10 cellular contexts compared by ENCODE assay signal in the genomic region with DNA sequence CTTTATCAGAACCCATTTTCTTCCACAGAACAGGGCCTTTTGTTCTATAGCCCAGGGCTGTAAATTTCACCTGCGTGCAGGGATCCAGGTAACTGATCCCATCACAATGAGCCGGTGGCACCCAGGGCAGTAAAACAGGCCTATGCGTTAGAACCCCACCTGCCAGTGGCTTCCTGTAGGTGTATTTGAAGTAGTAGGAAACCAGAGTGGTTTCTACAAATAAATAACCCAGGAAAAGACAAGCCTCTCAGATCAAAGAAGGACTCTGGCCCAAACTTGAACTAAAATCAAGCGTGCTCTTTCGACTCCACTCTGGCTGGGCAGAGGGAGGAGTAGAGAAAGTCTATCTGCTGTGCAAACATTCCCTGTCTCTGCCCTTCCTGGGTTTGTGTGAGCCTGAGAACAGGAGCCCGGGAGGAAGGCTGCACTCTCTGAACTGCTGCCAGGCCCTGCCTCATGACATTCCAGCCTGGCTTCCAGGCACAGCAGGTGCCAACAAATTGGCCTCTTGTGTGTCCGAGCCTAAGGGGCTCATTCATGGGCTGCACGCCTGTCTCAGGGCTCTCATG.
DNase-seq lines count a peak whose midpoint lies in the region; ATAC-seq and TF ChIP-seq lines count a peak whose summit lies in the region.
"Had no signal": no experiment of that assay in that cellular context is flagged by ENCODE, and none has a peak within 500 bp of the region (broad histone marks: within the 10 kb centered on the region; RNA-seq: fewer than 3 reads in every experiment).

No MANE protein-coding gene starts in this region.

- 60% methylated on average over 8 of the region's 8 CpGs for WGBS in SK-N-SH (ENCODE audit: low lambda C conversion rate)
- WGBS in upper lobe of left lung, 2 donors: 17 to 30% methylated on average over 5 to 8 of the region's 8 CpGs

- H3K27me3 ChIP-seq in SK-N-SH (ENCODE audit: insufficient read depth): no peaks in the 10 kb centered on the region
- no peaks in the 10 kb centered on the region for H3K27me3 ChIP-seq in upper lobe of left lung

- no peak overlapping the region for H3K4me2 ChIP-seq in SK-N-SH

- no peak overlapping the region for H3K9ac ChIP-seq in SK-N-SH

- H3F3A ChIP-seq in SK-N-SH (replicated peaks; ENCODE audit: insufficient read depth): no peaks in the 10 kb centered on the region

- no peak for TF ChIP-seq POLR2A in upper lobe of left lung (IDR thresholded peaks at IDR 0.05)

- H3K9me3 ChIP-seq in SK-N-SH (no peaks in the 10 kb centered on the region), upper lobe of left lung (no peaks in the 10 kb centered on the region)

- TF ChIP-seq EP300 in SK-N-SH (IDR thresholded peaks at IDR 0.05; ENCODE audit: borderline replicate concordance in 1 of 2, low read depth in 1 of 2, low read length in 1 of 2) (no peak), upper lobe of left lung (IDR thresholded peaks at IDR 0.05) (no peak)

- no peaks in the 10 kb centered on the region for H4K20me1 ChIP-seq in SK-N-SH (ENCODE audit: insufficient read depth)

- H3K36me3 ChIP-seq in SK-N-SH (replicated peaks in 1 of 2; ENCODE audit: control insufficient read depth in 1 of 2, insufficient read depth in 2 of 2, low read length in 1 of 2) (no peaks in the 10 kb centered on the region), upper lobe of left lung (no peaks in the 10 kb centered on the region)

- DNase-seq in SK-N-SH: no peak
- peak; percentile 62 for DNase-seq in SHP77 treated with DMSO at 0.1 percent for 48 hours (lab: John Stamatoyannopoulos, UW)
- DNase-seq in iPS-NIHi7 (ENCODE audit: extremely low spot score): peak; percentile 33
- DNase-seq in upper lobe of left lung: peak in 1 of 2 donors; percentile 69
- DNase-seq in COLO829 (ENCODE audit: low spot score): no peak
- no peak for DNase-seq in germinal center (ENCODE audit: low spot score)
- DNase-seq in effector CD4-positive, alpha-beta T cell: no peak
- DNase-seq: activated effector memory CD4-positive, alpha-beta T cell treated with Interleukin-2 at 50 U/mL for 16 hours; SIG-M5 had no signal

- POLR2A ChIA-PET in SK-N-SH (lab: Yijun Ruan, JAX): no interaction called here

- H3K4me3 ChIP-seq in SK-N-SH (ENCODE audit: low read depth in 2 of 2, low read length in 1 of 2): no peak overlapping the region
- no peak overlapping the region for H3K4me3 ChIP-seq in upper lobe of left lung

- ATAC-seq in SK-N-SH treated with all-trans-retinoic acid at 6 μM for 48 hours (peak; percentile 47), upper lobe of left lung (ENCODE audit: low FRiP score in 2 of 2) (peak; percentile 9 to 30)

- TF ChIP-seq CTCF in SK-N-SH (IDR thresholded peaks at IDR 0.05): no peak
- TF ChIP-seq CTCF in upper lobe of left lung (IDR thresholded peaks at IDR 0.05): no peak

- H3K4me1 ChIP-seq in SK-N-SH (ENCODE audit: control insufficient read depth in 1 of 2, insufficient read depth in 2 of 2, low read depth in 1 of 2, low read length in 1 of 2): peaks cover 0 to 7% of the 10 kb centered on the region in 2 experiments; a peak in 1 of 4 replicates
- H3K4me1 ChIP-seq in upper lobe of left lung: peaks cover 12 to 38% (median 26%) of the 10 kb centered on the region in 4 donors

- no peaks in the 10 kb centered on the region for H3K79me2 ChIP-seq in SK-N-SH (ENCODE audit: insufficient read depth)

- no peak for TF ChIP-seq RAD21 in SK-N-SH (IDR thresholded peaks at IDR 0.05; ENCODE audit: low read length)

- H3K9me2 ChIP-seq in SK-N-SH: no peaks in the 10 kb centered on the region

- CTCF ChIA-PET in SK-N-SH (lab: Yijun Ruan, JAX): interaction anchor here (0.8 to 4.4 kb wide), 5 partner anchors 16 to 289 kb away, joined by 3 to 24 read pairs (median 4); no protein-coding TSS in a partner anchor

- H3K27ac ChIP-seq in SK-N-SH (ENCODE audit: low read depth in 2 of 2, low read length in 1 of 2): no peak overlapping the region
- H3K27ac ChIP-seq in upper lobe of left lung: peak overlapping the region in 3 of 4 donors; percentile 43 to 64 (median 61)

- H2AFZ ChIP-seq in SK-N-SH (ENCODE audit: low read depth): no peak overlapping the region

TF ChIP-seq in SK-N-SH treated with all-trans-retinoic acid at 6 μM for 48 hours, 23 proteins besides CTCF, POLR2A, EP300 and RAD21 (continues in another document):
- TF ChIP-seq SNAI2 (CRISPR knock-in tag; IDR thresholded peaks at IDR 0.05) (no peak), ARNTL (CRISPR knock-in tag; IDR thresholded peaks at IDR 0.05; ENCODE audit: borderline replicate concordance, low read depth) (no peak), ZFP30 (CRISPR knock-in tag; IDR thresholded peaks at IDR 0.05) (no peak), BACH2 (CRISPR knock-in tag; IDR thresholded peaks at IDR 0.05; ENCODE audit: borderline replicate concordance) (no peak), TOX (CRISPR knock-in tag; IDR thresholded peaks at IDR 0.05; ENCODE audit: borderline replicate concordance) (no peak), ISL1 (CRISPR knock-in tag; IDR thresholded peaks at IDR 0.05) (no peak), PPARA (CRISPR knock-in tag; IDR thresholded peaks at IDR 0.05; ENCODE audit: borderline replicate concordance) (no peak), ZFP3 (CRISPR knock-in tag; IDR thresholded peaks at IDR 0.05) (no peak)
- TF ChIP-seq, protein P1, sequence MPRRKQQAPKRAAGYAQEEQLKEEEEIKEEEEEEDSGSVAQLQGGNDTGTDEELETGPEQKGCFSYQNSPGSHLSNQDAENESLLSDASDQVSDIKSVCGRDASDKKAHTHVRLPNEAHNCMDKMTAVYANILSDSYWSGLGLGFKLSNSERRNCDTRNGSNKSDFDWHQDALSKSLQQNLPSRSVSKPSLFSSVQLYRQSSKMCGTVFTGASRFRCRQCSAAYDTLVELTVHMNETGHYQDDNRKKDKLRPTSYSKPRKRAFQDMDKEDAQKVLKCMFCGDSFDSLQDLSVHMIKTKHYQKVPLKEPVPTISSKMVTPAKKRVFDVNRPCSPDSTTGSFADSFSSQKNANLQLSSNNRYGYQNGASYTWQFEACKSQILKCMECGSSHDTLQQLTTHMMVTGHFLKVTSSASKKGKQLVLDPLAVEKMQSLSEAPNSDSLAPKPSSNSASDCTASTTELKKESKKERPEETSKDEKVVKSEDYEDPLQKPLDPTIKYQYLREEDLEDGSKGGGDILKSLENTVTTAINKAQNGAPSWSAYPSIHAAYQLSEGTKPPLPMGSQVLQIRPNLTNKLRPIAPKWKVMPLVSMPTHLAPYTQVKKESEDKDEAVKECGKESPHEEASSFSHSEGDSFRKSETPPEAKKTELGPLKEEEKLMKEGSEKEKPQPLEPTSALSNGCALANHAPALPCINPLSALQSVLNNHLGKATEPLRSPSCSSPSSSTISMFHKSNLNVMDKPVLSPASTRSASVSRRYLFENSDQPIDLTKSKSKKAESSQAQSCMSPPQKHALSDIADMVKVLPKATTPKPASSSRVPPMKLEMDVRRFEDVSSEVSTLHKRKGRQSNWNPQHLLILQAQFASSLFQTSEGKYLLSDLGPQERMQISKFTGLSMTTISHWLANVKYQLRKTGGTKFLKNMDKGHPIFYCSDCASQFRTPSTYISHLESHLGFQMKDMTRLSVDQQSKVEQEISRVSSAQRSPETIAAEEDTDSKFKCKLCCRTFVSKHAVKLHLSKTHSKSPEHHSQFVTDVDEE (CRISPR knock-in tag; IDR thresholded peaks at IDR 0.05): no peak

TF ChIP-seq in SK-N-SH, 30 proteins besides CTCF, POLR2A, EP300 and RAD21:
- TF ChIP-seq MXI1 (IDR thresholded peaks at IDR 0.05; ENCODE audit: low read depth, low read length): no peak
- no peak for TF ChIP-seq RCOR1 (IDR thresholded peaks at IDR 0.05; ENCODE audit: low read length)
- TF ChIP-seq TEAD4 (IDR thresholded peaks at IDR 0.05; ENCODE audit: borderline replicate concordance, insufficient read depth): no peak
- TF ChIP-seq FOXJ3 (CRISPR knock-in tag; IDR thresholded peaks at IDR 0.05): no peak
- TF ChIP-seq ELF1 (IDR thresholded peaks at IDR 0.05): no peak
- TF ChIP-seq, protein P2, sequence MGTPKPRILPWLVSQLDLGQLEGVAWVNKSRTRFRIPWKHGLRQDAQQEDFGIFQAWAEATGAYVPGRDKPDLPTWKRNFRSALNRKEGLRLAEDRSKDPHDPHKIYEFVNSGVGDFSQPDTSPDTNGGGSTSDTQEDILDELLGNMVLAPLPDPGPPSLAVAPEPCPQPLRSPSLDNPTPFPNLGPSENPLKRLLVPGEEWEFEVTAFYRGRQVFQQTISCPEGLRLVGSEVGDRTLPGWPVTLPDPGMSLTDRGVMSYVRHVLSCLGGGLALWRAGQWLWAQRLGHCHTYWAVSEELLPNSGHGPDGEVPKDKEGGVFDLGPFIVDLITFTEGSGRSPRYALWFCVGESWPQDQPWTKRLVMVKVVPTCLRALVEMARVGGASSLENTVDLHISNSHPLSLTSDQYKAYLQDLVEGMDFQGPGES (IDR thresholded peaks at IDR 0.05; ENCODE audit: low read depth, low read length): no peak
- no peak for TF ChIP-seq SIN3A (IDR thresholded peaks at IDR 0.05; ENCODE audit: borderline replicate concordance, low read depth, low read length)
- TF ChIP-seq RXRA (IDR thresholded peaks at IDR 0.05; ENCODE audit: borderline replicate concordance, low read depth): no peak
- no peak for TF ChIP-seq JUND (IDR thresholded peaks at IDR 0.05)
- TF ChIP-seq MAX (IDR thresholded peaks at IDR 0.05; ENCODE audit: low read depth): no peak
- no peak for TF ChIP-seq GATA2 (CRISPR knock-in tag; IDR thresholded peaks at IDR 0.05)
- no peak for TF ChIP-seq GABPA (IDR thresholded peaks at IDR 0.05; ENCODE audit: low read depth)
- TF ChIP-seq FOSL2 (IDR thresholded peaks at IDR 0.05; ENCODE audit: borderline replicate concordance, low read depth): no peak
- TF ChIP-seq USF1 (IDR thresholded peaks at IDR 0.05; ENCODE audit: borderline replicate concordance, low read depth): no peak
TF ChIP-seq in SK-N-SH: peak in this region for 0.

Comparison
In these comparisons a context has a peak if more than half of its experiments do, and no peak if none do; other contexts are left out.
1. DNase-seq: peak in SHP77 treated with DMSO at 0.1 percent for 48 hours (single experiment) and iPS-NIHi7 (single experiment); none in SK-N-SH (single experiment), COLO829 (single experiment), germinal center (single experiment) and effector CD4-positive, alpha-beta T cell (single experiment).
2. H3K27ac ChIP-seq: peak in upper lobe of left lung (3 of 4); none in SK-N-SH (0 of 2).